In the genomic region with DNA sequence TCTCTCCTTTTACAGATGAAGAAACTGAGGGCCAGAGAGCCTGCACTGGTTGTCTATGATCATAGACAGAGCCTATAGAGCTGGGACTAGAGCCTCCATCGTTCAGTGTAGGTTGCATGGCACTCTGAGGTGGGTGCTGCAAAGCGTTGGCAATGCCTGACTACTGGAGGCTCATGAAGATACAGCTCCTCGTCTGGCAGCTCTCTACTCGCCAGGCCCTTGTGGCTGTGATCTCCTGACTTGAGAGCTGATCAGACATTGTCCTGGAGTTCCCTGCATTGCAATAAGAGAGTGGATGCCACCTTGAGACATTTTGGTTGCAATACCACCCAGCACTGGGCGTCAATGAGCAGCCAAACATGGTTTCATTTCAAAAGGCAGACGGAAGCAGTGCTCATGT, we compare ENCODE assay signal across 25 cellular contexts.
"Had no signal": no experiment of that assay in that cellular context is flagged by ENCODE, and none has a peak within 500 bp of the region (broad histone marks: within the 10 kb centered on the region; RNA-seq: fewer than 3 reads in every experiment).

No MANE protein-coding gene starts in this region.

- H3K36me3 ChIP-seq: adrenal gland had no signal

- H3K9me3 ChIP-seq: adrenal gland had no signal

- H3K27ac ChIP-seq: adrenal gland, PC-9 had no signal

- H3K27ac Mint-ChIP-seq: activated B cell treated with CpG ODN at 0.5 μM for 24 hours; activated CD4-positive, alpha-beta memory T cell treated with anti-CD3 and anti-CD28 coated beads, Interleukin-2, amount 10 ng/mL, durations not matched to agents 7 days and 5 days; activated naive CD8-positive, alpha-beta T cell treated with anti-CD3 and anti-CD28 coated beads, Interleukin-2, amount 10 ng/mL, durations not matched to agents 7 days and 5 days; activated T-cell treated with anti-CD3 and anti-CD28 coated beads, Interleukin-2, amount 50 U/mL, for 72 hours; activated T-helper 2 cell treated with anti-CD3 and anti-CD28 coated beads, Interferon-gamma antibody, Interleukin-2, Interleukin-4, amounts not matched to agents 10 μg/mL and 5 μg/mL and 100 μg/mL, durations not matched to agents 14 hours and 24 hours and 36 hours had no signal

- H3K4me3 ChIP-seq: adrenal gland, K562, PC-9 had no signal

- H3K4me1 Mint-ChIP-seq: activated CD4-positive, alpha-beta memory T cell treated with anti-CD3 and anti-CD28 coated beads, Interleukin-2, amount 10 ng/mL, durations not matched to agents 7 days and 5 days; central memory CD8-positive, alpha-beta T cell had no signal

- H3K9me3 Mint-ChIP-seq: activated B cell treated with CpG ODN at 0.5 μM for 24 hours; activated CD4-positive, alpha-beta memory T cell treated with anti-CD3 and anti-CD28 coated beads, Interleukin-2, amount 10 ng/mL, durations not matched to agents 7 days and 5 days; activated T-cell treated with anti-CD3 and anti-CD28 coated beads, Interleukin-2, amount 50 U/mL, for 72 hours; activated T-helper 2 cell treated with anti-CD3 and anti-CD28 coated beads, Interferon-gamma antibody, Interleukin-2, Interleukin-4, amounts not matched to agents 10 μg/mL and 5 μg/mL and 100 μg/mL, durations not matched to agents 14 hours and 24 hours and 36 hours; central memory CD8-positive, alpha-beta T cell had no signal

- H3K36me3 Mint-ChIP-seq: activated naive CD8-positive, alpha-beta T cell treated with anti-CD3 and anti-CD28 coated beads, Interleukin-2, amount 10 ng/mL, durations not matched to agents 7 days and 5 days had no signal

- ATAC-seq: activated T-cell treated with anti-CD3 and anti-CD28 coated beads, Interleukin-2, amount 50 U/mL, for 72 hours; K562 had no signal

- FAIRE-seq: bronchial epithelial cell, K562, TTC549 had no signal

- DNase-seq: activated B cell treated with CpG ODN at 0.5 μM for 24 hours; activated CD4-positive, alpha-beta memory T cell treated with anti-CD3 and anti-CD28 coated beads, Interleukin-2, amount 10 ng/mL, durations not matched to agents 7 days and 5 days; activated CD4-positive, alpha-beta T cell treated with anti-CD3 and anti-CD28 coated beads, Interleukin-2, amount 50 U/mL, for 1 hour; activated naive CD4-positive, alpha-beta T cell treated with anti-CD3 and anti-CD28 coated beads, Interleukin-2, amount 50 U/mL, for 16 hours; activated naive CD8-positive, alpha-beta T cell treated with anti-CD3 and anti-CD28 coated beads, Interleukin-2, amount 10 ng/mL, durations not matched to agents 7 days and 5 days; activated T-cell treated with anti-CD3 and anti-CD28 coated beads for 4 hours; activated T-cell treated with anti-CD3 and anti-CD28 coated beads, Interleukin-2, amount 50 U/mL, for 72 hours; adrenal gland; aorta; Karpas-422; NCI-H1105 treated with DMSO at 0.1 percent for 48 hours; NCI-H1436 treated with DMSO at 0.1 percent for 48 hours; NCI-H187; NCI-H2081; NCI-H510A treated with DMSO at 0.1 percent for 48 hours; NCI-H69; PC-9; SIG-M5; T-helper 2 cell; T1000 had no signal

- H3K4me3 Mint-ChIP-seq: activated B cell treated with CpG ODN at 0.5 μM for 24 hours; activated CD4-positive, alpha-beta memory T cell treated with anti-CD3 and anti-CD28 coated beads, Interleukin-2, amount 10 ng/mL, durations not matched to agents 7 days and 5 days; activated naive CD8-positive, alpha-beta T cell treated with anti-CD3 and anti-CD28 coated beads, Interleukin-2, amount 10 ng/mL, durations not matched to agents 7 days and 5 days; activated T-cell treated with anti-CD3 and anti-CD28 coated beads, Interleukin-2, amount 50 U/mL, for 72 hours; central memory CD8-positive, alpha-beta T cell had no signal

- H3K4me1 ChIP-seq: adrenal gland had no signal
